Comparison of ENCODE assay signal across 15 cellular contexts in the genomic region with DNA sequence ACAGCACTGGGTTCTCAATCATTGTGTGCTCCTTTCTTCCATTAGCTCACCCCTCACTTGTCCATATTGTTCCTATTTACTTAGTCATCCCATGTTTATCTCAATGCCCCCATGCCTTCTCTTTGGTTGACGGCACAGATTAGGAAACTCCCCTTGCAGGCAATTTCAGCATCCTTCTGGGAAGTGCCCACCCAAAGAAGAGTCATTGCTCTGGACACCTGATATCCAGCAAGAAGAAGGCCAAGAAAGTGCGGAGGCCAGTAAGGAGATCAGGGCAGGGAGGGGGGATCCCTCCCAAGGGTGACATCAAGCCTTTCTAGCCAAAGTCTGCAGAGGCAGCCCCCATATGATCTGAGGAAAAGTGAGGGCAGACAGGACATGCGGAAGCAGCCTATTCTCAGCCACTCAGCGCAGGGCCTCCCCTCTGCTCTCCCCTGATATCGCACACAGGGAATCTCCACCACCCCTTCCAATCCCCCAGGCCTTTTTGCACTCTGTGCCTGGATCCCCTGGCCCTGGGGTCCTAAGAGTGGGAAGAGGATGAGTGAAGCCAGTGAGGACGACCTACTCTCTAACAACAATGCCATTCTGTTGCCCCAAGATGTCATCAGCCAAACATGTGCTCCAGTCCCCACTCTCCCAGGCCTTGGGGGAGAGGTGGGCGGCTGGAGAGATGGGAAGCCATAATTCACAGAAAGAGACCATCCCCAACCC. TPM values are rescaled to one million over a fixed set of nuclear protein-coding genes. Genes with fewer than 3 reads are reported as not detected.
"Had no signal": no experiment of that assay in that cellular context is flagged by ENCODE, and none has a peak within 500 bp of the region (broad histone marks: within the 10 kb centered on the region; RNA-seq: fewer than 3 reads in every experiment).

No MANE protein-coding gene starts in this region.

- H3K4me1 Mint-ChIP-seq: stimulated activated effector memory CD8-positive, alpha-beta T cell treated with anti-CD3 and anti-CD28 coated beads, Interleukin-12 subunit alpha, Interleukin-12 subunit beta, amount 100 ng/mL, for 72 hours had no signal

- H2AFZ ChIP-seq: parathyroid adenoma had no signal

- ATAC-seq: left colon; right cardiac atrium; stimulated activated effector memory CD8-positive, alpha-beta T cell treated with anti-CD3 and anti-CD28 coated beads, Interleukin-12 subunit alpha, Interleukin-12 subunit beta, amount 100 ng/mL, for 72 hours had no signal

- H3K4me3 Mint-ChIP-seq: activated CD4-positive, alpha-beta memory T cell treated with anti-CD3 and anti-CD28 coated beads for 36 hours; activated naive CD4-positive, alpha-beta T cell treated with anti-CD3 and anti-CD28 coated beads for 36 hours; activated T-helper 1 cell treated with anti-CD3 and anti-CD28 coated beads, Interleukin-12 subunit alpha, Interleukin-12 subunit beta, Interleukin-2, Interleukin-4 antibody, amounts not matched to agents 30 ng/mL and 10 ng/mL and 1 ng/mL, durations not matched to agents 14 hours and 24 hours and 36 hours; stimulated activated effector memory CD8-positive, alpha-beta T cell treated with anti-CD3 and anti-CD28 coated beads, Interleukin-12 subunit alpha, Interleukin-12 subunit beta, amount 100 ng/mL, for 72 hours; T-helper 2 cell treated with Interferon-gamma antibody and Interleukin-4, amounts not matched to agents 5 μg/mL and 100 μg/mL, for 36 hours; type B pancreatic cell had no signal

- H3K36me3 Mint-ChIP-seq: activated CD4-positive, alpha-beta memory T cell treated with anti-CD3 and anti-CD28 coated beads for 36 hours; stimulated activated effector memory CD8-positive, alpha-beta T cell treated with anti-CD3 and anti-CD28 coated beads, Interleukin-12 subunit alpha, Interleukin-12 subunit beta, amount 100 ng/mL, for 72 hours; type B pancreatic cell had no signal

- H3K27ac Mint-ChIP-seq: activated CD4-positive, alpha-beta memory T cell treated with anti-CD3 and anti-CD28 coated beads for 36 hours; activated naive CD4-positive, alpha-beta T cell treated with anti-CD3 and anti-CD28 coated beads for 36 hours; activated T-helper 1 cell treated with anti-CD3 and anti-CD28 coated beads, Interleukin-12 subunit alpha, Interleukin-12 subunit beta, Interleukin-2, Interleukin-4 antibody, amounts not matched to agents 30 ng/mL and 10 ng/mL and 1 ng/mL, durations not matched to agents 14 hours and 24 hours and 36 hours; stimulated activated effector memory CD8-positive, alpha-beta T cell treated with anti-CD3 and anti-CD28 coated beads, Interleukin-12 subunit alpha, Interleukin-12 subunit beta, amount 100 ng/mL, for 72 hours; T-helper 2 cell treated with Interferon-gamma antibody and Interleukin-4, amounts not matched to agents 5 μg/mL and 100 μg/mL, for 36 hours; type B pancreatic cell had no signal

- H3K4me2 ChIP-seq: smooth muscle cell had no signal

- H3K9me3 Mint-ChIP-seq: activated CD4-positive, alpha-beta memory T cell treated with anti-CD3 and anti-CD28 coated beads for 36 hours; activated naive CD4-positive, alpha-beta T cell treated with anti-CD3 and anti-CD28 coated beads for 36 hours; activated T-helper 1 cell treated with anti-CD3 and anti-CD28 coated beads, Interleukin-12 subunit alpha, Interleukin-12 subunit beta, Interleukin-2, Interleukin-4 antibody, amounts not matched to agents 30 ng/mL and 10 ng/mL and 1 ng/mL, durations not matched to agents 14 hours and 24 hours and 36 hours; stimulated activated effector memory CD8-positive, alpha-beta T cell treated with anti-CD3 and anti-CD28 coated beads, Interleukin-12 subunit alpha, Interleukin-12 subunit beta, amount 100 ng/mL, for 72 hours; T-helper 2 cell treated with Interferon-gamma antibody and Interleukin-4, amounts not matched to agents 5 μg/mL and 100 μg/mL, for 36 hours; type B pancreatic cell had no signal

- DNase-seq: activated CD4-positive, alpha-beta memory T cell treated with anti-CD3 and anti-CD28 coated beads for 36 hours; activated naive CD4-positive, alpha-beta T cell treated with anti-CD3 and anti-CD28 coated beads for 36 hours; central memory CD4-positive, alpha-beta T cell; glutamatergic neuron; mammary epithelial cell; right cardiac atrium had no signal

- H3K4me3 ChIP-seq: smooth muscle cell had no signal

- H3K9ac ChIP-seq: parathyroid adenoma had no signal

- H3K27ac ChIP-seq: parathyroid adenoma had no signal

- H3K79me2 ChIP-seq: parathyroid adenoma had no signal

RNA-seq across cellular contexts. Expression of gene TRPV6, which starts 1.8 kb away (rescaled TPM):
- total RNA-seq: activated CD4-positive, alpha-beta memory T cell treated with anti-CD3 and anti-CD28 coated beads for 36 hours; activated naive CD4-positive, alpha-beta T cell treated with anti-CD3 and anti-CD28 coated beads for 36 hours; activated T-helper 1 cell treated with anti-CD3 and anti-CD28 coated beads, Interleukin-12 subunit alpha, Interleukin-12 subunit beta, Interleukin-2, Interleukin-4 antibody, amounts not matched to agents 30 ng/mL and 10 ng/mL and 1 ng/mL, durations not matched to agents 14 hours and 24 hours and 36 hours; right cardiac atrium; smooth muscle cell had no signal
- polyA plus RNA-seq: right cardiac atrium had no signal

RNA-seq across cellular contexts. Expression of gene TRPV5, which starts 49.8 kb away (rescaled TPM):
- total RNA-seq: activated CD4-positive, alpha-beta memory T cell treated with anti-CD3 and anti-CD28 coated beads for 36 hours; activated naive CD4-positive, alpha-beta T cell treated with anti-CD3 and anti-CD28 coated beads for 36 hours; activated T-helper 1 cell treated with anti-CD3 and anti-CD28 coated beads, Interleukin-12 subunit alpha, Interleukin-12 subunit beta, Interleukin-2, Interleukin-4 antibody, amounts not matched to agents 30 ng/mL and 10 ng/mL and 1 ng/mL, durations not matched to agents 14 hours and 24 hours and 36 hours; left colon; mammary epithelial cell; right cardiac atrium; smooth muscle cell had no signal
- polyA plus RNA-seq: mammary epithelial cell, neural cell, right cardiac atrium, smooth muscle cell had no signal

RNA-seq across cellular contexts. Expression of gene LLCFC1, which starts 55.6 kb away (rescaled TPM):
- total RNA-seq: activated CD4-positive, alpha-beta memory T cell treated with anti-CD3 and anti-CD28 coated beads for 36 hours; activated naive CD4-positive, alpha-beta T cell treated with anti-CD3 and anti-CD28 coated beads for 36 hours; activated T-helper 1 cell treated with anti-CD3 and anti-CD28 coated beads, Interleukin-12 subunit alpha, Interleukin-12 subunit beta, Interleukin-2, Interleukin-4 antibody, amounts not matched to agents 30 ng/mL and 10 ng/mL and 1 ng/mL, durations not matched to agents 14 hours and 24 hours and 36 hours; left colon; mammary epithelial cell; right cardiac atrium; smooth muscle cell had no signal
- polyA plus RNA-seq: adipose tissue, mammary epithelial cell, neural cell, right cardiac atrium, smooth muscle cell had no signal
